Comparison of ENCODE assay signal across 11 cellular contexts in the genomic region with DNA sequence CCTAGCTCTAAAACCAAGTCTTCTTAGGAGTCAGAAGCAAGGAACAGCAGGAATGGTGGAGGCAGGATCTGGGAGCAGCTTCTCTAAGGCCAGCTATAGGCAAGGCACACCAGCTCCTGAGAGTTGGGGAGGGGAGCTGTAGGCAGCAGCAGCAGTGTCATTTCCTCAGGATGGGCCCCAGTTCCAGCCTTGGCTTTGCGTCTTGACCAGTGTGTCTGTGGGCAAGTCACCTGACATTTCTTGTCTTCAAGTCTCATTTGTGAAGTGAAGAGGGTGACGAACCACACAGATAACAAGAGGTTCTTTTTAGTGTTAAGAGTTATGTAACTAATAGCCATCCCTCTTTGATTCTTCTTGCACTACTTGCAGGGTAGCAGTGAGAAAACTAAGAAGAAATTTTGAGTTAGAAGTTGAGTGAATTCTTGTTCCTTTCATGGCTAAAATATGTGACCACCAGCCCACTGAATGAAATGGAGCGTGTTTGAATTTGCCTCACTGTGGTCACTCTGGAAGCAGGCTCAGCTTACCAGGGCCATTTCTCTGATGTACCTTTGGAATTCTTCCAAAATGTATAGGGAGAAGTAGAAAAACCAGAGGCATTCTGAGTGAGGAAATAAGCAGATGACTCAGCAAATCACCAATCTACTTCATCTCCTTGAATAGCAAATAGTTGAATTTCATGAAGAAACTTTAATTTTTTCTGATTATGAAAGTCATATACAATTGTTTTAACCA. TPM values are rescaled to one million over a fixed set of nuclear protein-coding genes. Genes with fewer than 3 reads are reported as not detected.
DNase-seq lines count a peak whose midpoint lies in the region; ATAC-seq, FAIRE-seq and TF ChIP-seq lines count a peak whose summit lies in the region.
"Had no signal": no experiment of that assay in that cellular context is flagged by ENCODE, and none has a peak within 500 bp of the region (broad histone marks: within the 10 kb centered on the region; RNA-seq: fewer than 3 reads in every experiment).

No MANE protein-coding gene starts in this region.

- H2AFZ ChIP-seq in H1 (ENCODE audit: low read length) (no peak overlapping the region), trophoblast cell (ENCODE audit: insufficient read depth, low read length, poor library complexity) (no peak overlapping the region)
- H2AFZ ChIP-seq: parathyroid adenoma had no signal

- TF ChIP-seq RAD21 in H1 (IDR thresholded peaks at IDR 0.05 in 1 of 2, conservative IDR thresholded peaks at IDR 0.05 in 1 of 2; ENCODE audit: low read depth in 2 of 2, low read length in 2 of 2), result no peak

- no peak overlapping the region for H3K56ac ChIP-seq in H1 (replicated peaks; ENCODE audit: insufficient read length, low read depth, low read length)

- intact Hi-C loops in Calu3 (cut with micrococcal nuclease; ENCODE audit: unreplicated experiment), result no loop called here

- H3K4me2 ChIP-seq in H1 (ENCODE audit: insufficient read depth in 1 of 2, low read depth in 2 of 2, low read length in 2 of 2), result no peak overlapping the region
- H3K4me2 ChIP-seq in trophoblast cell (ENCODE audit: low read length), result no peak overlapping the region

- H3K18ac ChIP-seq in H1 (ENCODE audit: extremely low read depth, low read length) (no peak overlapping the region), trophoblast cell (ENCODE audit: low read length) (peak overlapping the region; percentile 0)

- H3K36me3 ChIP-seq in H1 (ENCODE audit: control insufficient read depth in 2 of 4, insufficient read depth in 4 of 4, low read length in 3 of 4) (no peaks in the 10 kb centered on the region), trophoblast cell (ENCODE audit: control insufficient read depth in 1 of 2, insufficient read depth in 2 of 2, low read length in 2 of 2) (peaks cover 22 to 41% of the 10 kb centered on the region in 2 experiments), suprapubic skin (no peaks in the 10 kb centered on the region)

- FAIRE-seq in GM12892 (lab: Jason Lieb, UNC) (peak; percentile 17), RCC 7860 (lab: Jason Lieb, UNC) (peak; percentile 88), H1 (lab: Jason Lieb, UNC) (no peak)

- peaks cover 5% of the 10 kb centered on the region for H3K36me3 Mint-ChIP-seq in Calu3 (ENCODE audit: insufficient read depth, unreplicated experiment)

- no peaks in the 10 kb centered on the region for H3K23me2 ChIP-seq in H1 (ENCODE audit: low read depth, low read length)

- H3K23ac ChIP-seq in H1 (ENCODE audit: insufficient read length), result no peak overlapping the region
- H3K23ac ChIP-seq in trophoblast cell (ENCODE audit: low read length), result no peak overlapping the region

- H4K91ac ChIP-seq in H1 (replicated peaks; ENCODE audit: insufficient read length, low read length) (no peak overlapping the region), trophoblast cell (ENCODE audit: low read depth, low read length) (no peak overlapping the region)

- no TSS peak for BruUV-seq in Calu3 (replicated peaks; lab: Mats Ljungman, UMichigan)

- DNase-seq in GM12892 (ENCODE audit: insufficient read length) (no peak), RCC 7860 (ENCODE audit: low spot score) (peak; percentile 76), H1 (ENCODE audit: low read depth in 1 of 2, low spot score in 2 of 2) (no peak), trophoblast cell (peak in 1 of 2 donors; percentile 19), iPS-NIHi11 (ENCODE audit: low spot score) (no peak), Calu3 (no peak), suprapubic skin (ENCODE audit: low spot score in 2 of 2) (no peak)
- DNase-seq: activated naive CD8-positive, alpha-beta T cell treated with anti-CD3 and anti-CD28 coated beads, Interleukin-2, amount 50 U/mL, for 24 hours; NCI-H446 had no signal

- no peak for ATAC-seq in HG02870 (IDR thresholded peaks at IDR 0.05; ENCODE audit: unreplicated experiment)
- ATAC-seq: activated naive CD8-positive, alpha-beta T cell treated with anti-CD3 and anti-CD28 coated beads, Interleukin-2, amount 50 U/mL, for 24 hours had no signal

- no peaks in the 10 kb centered on the region for H3K9me3 ChIP-seq in H1 (ENCODE audit: insufficient read depth in 2 of 2, low read depth in 1 of 2, low read length in 1 of 2)
- no peaks in the 10 kb centered on the region for H3K9me3 ChIP-seq in trophoblast cell (ENCODE audit: insufficient read depth, low read depth, low read length)
- H3K9me3 ChIP-seq in suprapubic skin, result no peaks in the 10 kb centered on the region

- H3K27me3 ChIP-seq in H1 (replicated peaks in 1 of 4; ENCODE audit: control insufficient read depth in 3 of 4, extremely low read depth in 1 of 4, insufficient read depth in 3 of 4, low read length in 3 of 4), result peaks cover 0 to 1% (median 0%) of the 10 kb centered on the region in 4 experiments; a peak in 1 of 7 replicates
- H3K27me3 ChIP-seq in trophoblast cell (ENCODE audit: insufficient read depth, low read length), result no peaks in the 10 kb centered on the region
- no peaks in the 10 kb centered on the region for H3K27me3 ChIP-seq in suprapubic skin

- no peak overlapping the region for H4K12ac ChIP-seq in trophoblast cell (ENCODE audit: low read depth, low read length)

- H2AK5ac ChIP-seq in H1 (ENCODE audit: low read depth, low read length), result no peak overlapping the region
- H2AK5ac ChIP-seq in trophoblast cell (ENCODE audit: low read length), result no peak overlapping the region

- H2BK5ac ChIP-seq in H1 (ENCODE audit: low read depth, low read length), result no peak overlapping the region
- no peak overlapping the region for H2BK5ac ChIP-seq in trophoblast cell (ENCODE audit: low read depth, low read length, poor library complexity)

- H3K4me3 Mint-ChIP-seq in Calu3 (ENCODE audit: low read depth, unreplicated experiment), result no peak overlapping the region
- H3K4me3 Mint-ChIP-seq: activated naive CD8-positive, alpha-beta T cell treated with anti-CD3 and anti-CD28 coated beads, Interleukin-2, amount 50 U/mL, for 24 hours had no signal

- H3K79me1 ChIP-seq in H1 (ENCODE audit: low read depth, low read length) (no peaks in the 10 kb centered on the region), trophoblast cell (ENCODE audit: low read length) (no peaks in the 10 kb centered on the region)

- 77% methylated on average over 3 of the region's 3 CpGs; no CpG with 5 or more reads in 1 of the 2 experiments for WGBS in H1 (ENCODE audit: extremely low coverage in 1 of 2, insufficient coverage in 1 of 2, insufficient read length in 1 of 2, insufficient replicate concordance in 2 of 2, low coverage in 1 of 2, low lambda C conversion rate in 2 of 2, missing lambda C conversion rate in 1 of 2), 2 experiments
- no CpG with 5 or more reads among the region's 3 CpGs for WGBS in trophoblast cell (ENCODE audit: extremely low coverage, insufficient coverage, insufficient read length)
- 78% methylated on average over 3 of the region's 3 CpGs for WGBS in suprapubic skin

- H3K27me3 Mint-ChIP-seq in Calu3 (ENCODE audit: unreplicated experiment), result no peaks in the 10 kb centered on the region
- H3K27me3 Mint-ChIP-seq: activated naive CD8-positive, alpha-beta T cell treated with anti-CD3 and anti-CD28 coated beads, Interleukin-2, amount 50 U/mL, for 24 hours had no signal

- H3K27ac ChIP-seq in H1 (ENCODE audit: low read depth, low read length), result no peak overlapping the region
- no peak overlapping the region for H3K27ac ChIP-seq in trophoblast cell (ENCODE audit: low read depth, low read length)
- no peak overlapping the region for H3K27ac ChIP-seq in suprapubic skin
- H3K27ac ChIP-seq: parathyroid adenoma had no signal

- H4K8ac ChIP-seq in H1 (ENCODE audit: extremely low read depth, insufficient read depth, low read length) (no peak overlapping the region), trophoblast cell (ENCODE audit: low read depth, low read length) (no peak overlapping the region)

- no peak overlapping the region for H4K5ac ChIP-seq in H1 (ENCODE audit: insufficient read length, low read depth, low read length)

- TF ChIP-seq EP300 in H1 (IDR thresholded peaks at IDR 0.05; ENCODE audit: borderline replicate concordance in 1 of 2, low read depth in 2 of 2, low read length in 2 of 2) (no peak), suprapubic skin (IDR thresholded peaks at IDR 0.05) (no peak)

- H2BK12ac ChIP-seq in H1 (ENCODE audit: low read depth, low read length), result no peak overlapping the region
- H2BK12ac ChIP-seq in trophoblast cell (ENCODE audit: low read length), result no peak overlapping the region

- H3K79me2 ChIP-seq in H1 (ENCODE audit: control insufficient read depth in 1 of 2, insufficient read depth in 2 of 2, low read length in 2 of 2) (no peaks in the 10 kb centered on the region), trophoblast cell (ENCODE audit: control insufficient read depth, insufficient read depth, low read length, poor library complexity) (no peaks in the 10 kb centered on the region)
- H3K79me2 ChIP-seq: parathyroid adenoma had no signal

- H2BK20ac ChIP-seq in H1 (ENCODE audit: low read length), result no peak overlapping the region

- H3K4me1 ChIP-seq in H1 (replicated peaks in 1 of 4; ENCODE audit: control insufficient read depth in 3 of 4, insufficient read depth in 4 of 4, low read length in 3 of 4), result no peaks in the 10 kb centered on the region
- H3K4me1 ChIP-seq in trophoblast cell (ENCODE audit: control insufficient read depth in 1 of 2, insufficient read depth in 2 of 2, low read length in 2 of 2), result peaks cover 3 to 9% of the 10 kb centered on the region in 2 experiments
- H3K4me1 ChIP-seq in suprapubic skin, result peaks cover 29% of the 10 kb centered on the region

- no peak overlapping the region for H3K27ac Mint-ChIP-seq in Calu3 (ENCODE audit: unreplicated experiment)
- H3K27ac Mint-ChIP-seq: activated naive CD8-positive, alpha-beta T cell treated with anti-CD3 and anti-CD28 coated beads, Interleukin-2, amount 50 U/mL, for 24 hours had no signal

- TF ChIP-seq POLR2A in GM12892 (IDR thresholded peaks at IDR 0.05; ENCODE audit: low read depth, low read length) (no peak), H1 (IDR thresholded peaks at IDR 0.05; ENCODE audit: control extremely low read depth in 1 of 2, low read depth in 2 of 2, low read length in 2 of 2) (no peak), suprapubic skin (IDR thresholded peaks at IDR 0.05) (no peak)

- H3K9me3 Mint-ChIP-seq in Calu3 (ENCODE audit: low read depth, unreplicated experiment), result no peaks in the 10 kb centered on the region
- H3K9me3 Mint-ChIP-seq: activated naive CD8-positive, alpha-beta T cell treated with anti-CD3 and anti-CD28 coated beads, Interleukin-2, amount 50 U/mL, for 24 hours had no signal

- H3K14ac ChIP-seq in H1 (ENCODE audit: insufficient read length) (no peak overlapping the region), trophoblast cell (ENCODE audit: low read length) (no peak overlapping the region)

- CTCF ChIA-PET in H1 (lab: Charles Lee; ENCODE audit: partially characterized antibody), result interaction anchor here (0.9 to 3.5 kb wide), 4 partner anchors 8 to 184 kb away, joined by 3 to 17 read pairs (median 4); no protein-coding TSS in a partner anchor
- CTCF ChIA-PET in Calu3 (lab: Charles Lee), result no interaction called here

- no peak overlapping the region for H2BK15ac ChIP-seq in H1 (ENCODE audit: low read length)

- POLR2A ChIA-PET in H1 (lab: Charles Lee; ENCODE audit: partially characterized antibody), result no interaction called here

- H3K4me1 Mint-ChIP-seq in Calu3 (ENCODE audit: low read depth, unreplicated experiment), result no peaks in the 10 kb centered on the region

- TF ChIP-seq CTCF in H1 (IDR thresholded peaks at IDR 0.05; ENCODE audit: control extremely low read depth in 1 of 3, insufficient read depth in 1 of 3, low read depth in 1 of 3, low read length in 3 of 3) (no peak), Calu3 (IDR thresholded peaks at IDR 0.05; ENCODE audit: unreplicated experiment) (no peak), suprapubic skin (IDR thresholded peaks at IDR 0.05) (no peak)

- H3K4ac ChIP-seq in H1 (replicated peaks; ENCODE audit: insufficient read length, low read depth, low read length) (no peak overlapping the region), trophoblast cell (ENCODE audit: low read depth, low read length) (no peak overlapping the region)

- H2BK120ac ChIP-seq in H1 (replicated peaks; ENCODE audit: low read depth, low read length) (no peak overlapping the region), trophoblast cell (ENCODE audit: insufficient read depth, low read length, poor library complexity) (no peak overlapping the region)

- H3K4me3 ChIP-seq in H1 (ENCODE audit: extremely low read depth in 1 of 4, insufficient read depth in 2 of 4, low read depth in 3 of 4, low read length in 4 of 4) (no peak overlapping the region), trophoblast cell (ENCODE audit: low read depth, low read length) (no peak overlapping the region), suprapubic skin (no peak overlapping the region)

- H3K9ac ChIP-seq in H1 (replicated peaks in 1 of 4; ENCODE audit: extremely low read depth in 1 of 4, low read depth in 3 of 4, low read length in 3 of 4), result no peak overlapping the region
- H3K9ac ChIP-seq in trophoblast cell (ENCODE audit: low read length), result no peak overlapping the region
- H3K9ac ChIP-seq: parathyroid adenoma had no signal

- no peaks in the 10 kb centered on the region for H4K20me1 ChIP-seq in H1 (replicated peaks in 1 of 2; ENCODE audit: control insufficient read depth in 1 of 2, insufficient read depth in 2 of 2, low read length in 2 of 2)

RNA-seq across cellular contexts. Expression of gene RHOBTB3, which starts 42.4 kb away (rescaled TPM):
- 2.5 TPM for polyA plus RNA-seq in GM12892 (2012; ENCODE audit: missing spikeins)
- 8.2 and 11.5 TPM in 2 replicates for total RNA-seq in H1 (2021; fragmentation: NEBNext Ultra II Directional; extraction: Animal tissue kit (Norgen Biotek cat#: 25700))
- 16.1 and 17.5 TPM in 2 replicates for polyA plus RNA-seq in H1 (2011; rRNA removed)
- 10.9 TPM for polyA plus RNA-seq in H1 (2011; cell fraction: cytosol; rRNA removed)
- 14.9 TPM for polyA plus RNA-seq in H1 (2011; cell fraction: nucleus; rRNA removed)
- polyA plus RNA-seq in H1 (2012, experiment 1 of 2), result 8.1 to 16.9 TPM (median 13.1 TPM) in 4 replicates
- 0.64 TPM for polyA plus RNA-seq in H1 (2012, experiment 2 of 2)
- 8.8 TPM for polyA plus RNA-seq in H1 (2013, experiment 1 of 2)
- polyA plus RNA-seq in H1 (2013, experiment 2 of 2), result 11.7 TPM
- polyA minus RNA-seq in H1 (2011; rRNA and poly(A)+ RNA removed), result 42.5 and 52.5 TPM in 2 replicates
- 30.8 TPM for polyA minus RNA-seq in H1 (2011; cell fraction: cytosol; rRNA and poly(A)+ RNA removed)
- 33.2 TPM for polyA minus RNA-seq in H1 (2011; cell fraction: nucleus; rRNA and poly(A)+ RNA removed)
- polyA plus RNA-seq in trophoblast cell (2013), result 333 and 351 TPM in 2 replicates
- total RNA-seq in Calu3 (2022), result 29.5 and 41.1 TPM in 2 replicates
- total RNA-seq in suprapubic skin, result 10 to 100 TPM; 31.0 to 74.2 (median 46.3) TPM

RNA-seq across cellular contexts. Expression of gene GLRX, which starts 49.0 kb away (rescaled TPM):
- polyA plus RNA-seq in GM12892 (2012; ENCODE audit: missing spikeins), result 144 TPM
- 21.6 and 22.9 TPM in 2 replicates for total RNA-seq in H1 (2021; fragmentation: NEBNext Ultra II Directional; extraction: Animal tissue kit (Norgen Biotek cat#: 25700))
- polyA plus RNA-seq in H1 (2011; rRNA removed), result 13.2 and 31.2 TPM in 2 replicates
- polyA plus RNA-seq in H1 (2011; cell fraction: cytosol; rRNA removed), result 49.0 TPM
- 23.8 TPM for polyA plus RNA-seq in H1 (2011; cell fraction: nucleus; rRNA removed)
- polyA plus RNA-seq in H1 (2012, experiment 1 of 2), result 47.6 to 52.5 TPM (median 49.8 TPM) in 4 replicates
- polyA plus RNA-seq in H1 (2012, experiment 2 of 2), result 6.8 TPM
- polyA plus RNA-seq in H1 (2013, experiment 1 of 2), result 21.4 TPM
- polyA plus RNA-seq in H1 (2013, experiment 2 of 2), result 21.3 TPM
- 23.9 and 28.2 TPM in 2 replicates for polyA minus RNA-seq in H1 (2011; rRNA and poly(A)+ RNA removed)
- polyA minus RNA-seq in H1 (2011; cell fraction: cytosol; rRNA and poly(A)+ RNA removed), result 8.4 TPM
- polyA minus RNA-seq in H1 (2011; cell fraction: nucleus; rRNA and poly(A)+ RNA removed), result 34.3 TPM
- polyA plus RNA-seq in trophoblast cell (2013), result 63.7 and 67.6 TPM in 2 replicates
- 27.9 and 33.7 TPM in 2 replicates for total RNA-seq in Calu3 (2022)
- total RNA-seq in suprapubic skin, result 100 to 1,000 TPM in 2 of 4 donors, 10 to 100 TPM in 2; 30.9 to 151 (median 80.0) TPM
